In the genomic region with DNA sequence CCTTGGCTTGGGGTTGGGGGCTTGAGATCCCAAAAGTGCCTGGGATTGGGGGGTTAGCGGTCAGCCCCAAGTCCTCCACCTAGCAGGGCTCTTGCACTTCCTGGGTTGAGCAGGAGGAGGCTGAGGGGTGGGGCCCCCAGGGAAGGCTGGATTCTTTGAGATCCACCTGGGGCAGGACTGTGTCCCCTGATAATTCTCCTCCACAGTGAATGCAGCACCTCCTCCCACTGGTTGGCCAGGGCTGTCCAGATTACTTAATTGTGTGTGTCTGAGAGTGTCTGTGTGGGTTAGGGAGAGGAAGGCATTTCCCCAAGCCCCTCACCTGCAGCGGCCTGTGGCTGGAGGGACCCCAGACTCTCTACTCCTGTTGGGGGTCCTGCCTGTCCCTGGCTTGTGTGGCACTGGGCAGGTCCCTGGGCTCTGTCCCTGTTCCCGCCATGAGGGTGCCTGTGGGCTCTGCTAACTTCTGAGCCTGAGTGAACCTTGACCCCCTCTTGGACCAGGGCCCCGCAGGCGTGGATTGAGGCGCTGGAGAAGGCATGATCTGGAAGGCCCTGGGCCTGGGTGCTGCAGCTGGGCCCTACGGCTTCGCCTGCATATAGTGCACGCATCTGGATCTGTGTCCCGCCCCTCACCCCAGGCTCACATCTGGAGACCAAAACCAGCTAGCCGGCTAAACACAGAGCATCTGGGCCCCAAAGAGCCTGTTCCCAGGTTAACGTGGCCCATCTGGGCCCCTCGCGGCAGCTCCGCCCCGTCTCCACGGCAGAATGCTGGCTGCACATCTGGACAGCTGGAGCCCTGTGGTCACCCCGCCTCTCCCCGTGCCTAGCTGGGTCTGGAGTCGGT, we compare ENCODE assay signal across 27 cellular contexts. TPM values are rescaled to one million over a fixed set of nuclear protein-coding genes. Genes with fewer than 3 reads are reported as not detected.
DNase-seq lines count a peak whose midpoint lies in the region; ATAC-seq and TF ChIP-seq lines count a peak whose summit lies in the region.
"Had no signal": no experiment of that assay in that cellular context is flagged by ENCODE, and none has a peak within 500 bp of the region (broad histone marks: within the 10 kb centered on the region; RNA-seq: fewer than 3 reads in every experiment).

No MANE protein-coding gene starts in this region.

- peak in 1 of 2 donors; percentile 52 for TF ChIP-seq RAD21 in liver (IDR thresholded peaks at IDR 0.05)

- DNase-seq in activated naive CD8-positive, alpha-beta T cell treated with anti-CD3 and anti-CD28 coated beads, Interleukin-2, amount 10 ng/mL, durations not matched to agents 7 days and 5 days: no peak
- DNase-seq in activated naive CD8-positive, alpha-beta T cell treated with anti-CD3 and anti-CD28 coated beads for 36 hours: no peak
- DNase-seq in esophagus muscularis mucosa (ENCODE audit: extremely low spot score) (no peak), vagina (ENCODE audit: extremely low spot score in 2 of 2) (no peak), CD14-positive monocyte (ENCODE audit: low spot score) (no peak), MM.1S (no peak), UCSD-AML1 (lab: John Stamatoyannopoulos, UW; ENCODE audit: unreplicated experiment) (no peak)
- DNase-seq: activated CD4-positive, alpha-beta memory T cell treated with anti-CD3 and anti-CD28 coated beads for 36 hours; activated naive CD4-positive, alpha-beta T cell treated with anti-CD3 and anti-CD28 coated beads, Interleukin-2, amount 50 U/mL, for 16 hours; activated T-cell treated with anti-CD3 and anti-CD28 coated beads, Interleukin-2, amount 50 U/mL, for 24 hours; cortex of kidney; DND-41; foreskin keratinocyte; MV-4-11; naive B cell; NCI-H187 treated with DMSO at 0.1 percent for 48 hours; NCI-H446; SHP77 treated with DMSO at 0.1 percent for 48 hours; stimulated activated CD4-positive, alpha-beta T cell treated with anti-CD3 and anti-CD28 coated beads, Interleukin-4, amount 100 ng/mL, for 4 hours; WERI-Rb-1 had no signal

- H3K79me2 ChIP-seq in MM.1S (ENCODE audit: low read length): no peaks in the 10 kb centered on the region
- H3K79me2 ChIP-seq: parathyroid adenoma had no signal

- no peaks in the 10 kb centered on the region for H3K9me2 ChIP-seq in MM.1S (replicated peaks; ENCODE audit: insufficient read depth, low read length)

- no peaks in the 10 kb centered on the region for H3K36me3 Mint-ChIP-seq in activated naive CD8-positive, alpha-beta T cell treated with anti-CD3 and anti-CD28 coated beads, Interleukin-2, amount 10 ng/mL, durations not matched to agents 7 days and 5 days
- H3K36me3 Mint-ChIP-seq in activated naive CD8-positive, alpha-beta T cell treated with anti-CD3 and anti-CD28 coated beads for 36 hours: no peaks in the 10 kb centered on the region
- H3K36me3 Mint-ChIP-seq in CD14-positive monocyte: no peaks in the 10 kb centered on the region
- H3K36me3 Mint-ChIP-seq: activated CD4-positive, alpha-beta memory T cell treated with anti-CD3 and anti-CD28 coated beads for 36 hours; brain; naive B cell had no signal

- H3K4me3 ChIP-seq in esophagus muscularis mucosa (no peak overlapping the region), liver (ENCODE audit: low read depth in 1 of 3, low read length in 3 of 3) (peak overlapping the region in 1 of 3 donors; percentile 48), vagina (no peak overlapping the region), MM.1S (ENCODE audit: low read length) (no peak overlapping the region)
- H3K4me3 ChIP-seq: skin epidermis, suprapubic skin had no signal

- H3K27me3 Mint-ChIP-seq in activated naive CD8-positive, alpha-beta T cell treated with anti-CD3 and anti-CD28 coated beads, Interleukin-2, amount 10 ng/mL, durations not matched to agents 7 days and 5 days: no peaks in the 10 kb centered on the region
- H3K27me3 Mint-ChIP-seq in activated naive CD8-positive, alpha-beta T cell treated with anti-CD3 and anti-CD28 coated beads for 36 hours: no peaks in the 10 kb centered on the region
- peaks cover 4 to 10% (median 6%) of the 10 kb centered on the region in 3 donors for H3K27me3 Mint-ChIP-seq in CD14-positive monocyte (ENCODE audit: low read depth in 3 of 3)
- H3K27me3 Mint-ChIP-seq: activated CD4-positive, alpha-beta memory T cell treated with anti-CD3 and anti-CD28 coated beads for 36 hours; activated T-cell treated with anti-CD3 and anti-CD28 coated beads, Interleukin-2, amount 50 U/mL, for 24 hours had no signal

- H3K27ac ChIP-seq in esophagus muscularis mucosa (replicated peaks in 1 of 4): peak overlapping the region in 3 of 4 donors; percentile 2 to 58 (median 38)
- peak overlapping the region; percentile 61 for H3K27ac ChIP-seq in liver (ENCODE audit: low read depth in 1 of 2, low read length in 2 of 2)
- H3K27ac ChIP-seq in vagina: peak overlapping the region; percentile 62
- H3K27ac ChIP-seq in MM.1S (ENCODE audit: low read length): no peak overlapping the region
- H3K27ac ChIP-seq: foreskin keratinocyte, parathyroid adenoma, suprapubic skin, WERI-Rb-1 had no signal

- no peak overlapping the region for H3K4me2 ChIP-seq in MM.1S (ENCODE audit: low read depth, low read length)

- TF ChIP-seq CTCF in esophagus muscularis mucosa (IDR thresholded peaks at IDR 0.05) (no peak), liver (IDR thresholded peaks at IDR 0.05; ENCODE audit: low read depth, low read length, missing input control) (no peak), vagina (IDR thresholded peaks at IDR 0.05) (no peak), CD14-positive monocyte (IDR thresholded peaks at IDR 0.05) (no peak), MM.1S (IDR thresholded peaks at IDR 0.05; ENCODE audit: low read length) (no peak)

- peaks cover 23 to 46% (median 42%) of the 10 kb centered on the region in 4 donors for H3K4me1 ChIP-seq in esophagus muscularis mucosa
- peaks cover 16 to 27% (median 22%) of the 10 kb centered on the region in 4 donors for H3K4me1 ChIP-seq in liver (ENCODE audit: control insufficient read depth in 4 of 4, insufficient read depth in 4 of 4, low read length in 3 of 4)
- peaks cover 33% of the 10 kb centered on the region for H3K4me1 ChIP-seq in vagina
- no peaks in the 10 kb centered on the region for H3K4me1 ChIP-seq in MM.1S (ENCODE audit: low read length)
- H3K4me1 ChIP-seq: foreskin keratinocyte had no signal

- POLR2A ChIA-PET in activated naive CD8-positive, alpha-beta T cell treated with anti-CD3 and anti-CD28 coated beads, Interleukin-2, amount 10 ng/mL, durations not matched to agents 7 days and 5 days (lab: Charles Lee): no interaction called here

- no peak for TF ChIP-seq POLR2A in esophagus muscularis mucosa (IDR thresholded peaks at IDR 0.05; ENCODE audit: low read depth)
- TF ChIP-seq POLR2A in vagina (IDR thresholded peaks at IDR 0.05): no peak

- H3K4me1 Mint-ChIP-seq in activated naive CD8-positive, alpha-beta T cell treated with anti-CD3 and anti-CD28 coated beads, Interleukin-2, amount 10 ng/mL, durations not matched to agents 7 days and 5 days: no peaks in the 10 kb centered on the region
- H3K4me1 Mint-ChIP-seq in activated naive CD8-positive, alpha-beta T cell treated with anti-CD3 and anti-CD28 coated beads for 36 hours: no peaks in the 10 kb centered on the region
- no peaks in the 10 kb centered on the region for H3K4me1 Mint-ChIP-seq in CD14-positive monocyte
- H3K4me1 Mint-ChIP-seq: naive B cell had no signal

- no peak overlapping the region for H3K4me3 Mint-ChIP-seq in activated naive CD8-positive, alpha-beta T cell treated with anti-CD3 and anti-CD28 coated beads, Interleukin-2, amount 10 ng/mL, durations not matched to agents 7 days and 5 days
- H3K4me3 Mint-ChIP-seq in activated naive CD8-positive, alpha-beta T cell treated with anti-CD3 and anti-CD28 coated beads for 36 hours: no peak overlapping the region
- no peak overlapping the region for H3K4me3 Mint-ChIP-seq in CD14-positive monocyte
- H3K4me3 Mint-ChIP-seq: activated CD4-positive, alpha-beta memory T cell treated with anti-CD3 and anti-CD28 coated beads for 36 hours; activated T-cell treated with anti-CD3 and anti-CD28 coated beads, Interleukin-2, amount 50 U/mL, for 24 hours; naive B cell; T-helper 1 cell treated with Interleukin-12 subunit alpha and Interleukin-12 subunit beta and Interleukin-4 antibody, amounts not matched to agents 30 μg/mL and 1 μg/mL, for 36 hours had no signal

- no peaks in the 10 kb centered on the region for H3F3A ChIP-seq in MM.1S (ENCODE audit: insufficient read depth, low read length)

- H3K27me3 ChIP-seq in esophagus muscularis mucosa (no peaks in the 10 kb centered on the region), liver (ENCODE audit: control insufficient read depth in 4 of 4, insufficient read depth in 4 of 4, low read length in 3 of 4) (no peaks in the 10 kb centered on the region), vagina (no peaks in the 10 kb centered on the region), MM.1S (replicated peaks; ENCODE audit: insufficient read depth, low read length) (peaks cover 27% of the 10 kb centered on the region)
- H3K27me3 ChIP-seq: suprapubic skin had no signal

- H2AFZ ChIP-seq in MM.1S (ENCODE audit: low read length): no peak overlapping the region
- H2AFZ ChIP-seq: parathyroid adenoma had no signal

- no peaks in the 10 kb centered on the region for H3K9me3 ChIP-seq in esophagus muscularis mucosa
- no peaks in the 10 kb centered on the region for H3K9me3 ChIP-seq in liver (ENCODE audit: control insufficient read depth in 4 of 4, low read length in 3 of 4)
- no peaks in the 10 kb centered on the region for H3K9me3 ChIP-seq in vagina
- no peaks in the 10 kb centered on the region for H3K9me3 ChIP-seq in MM.1S (replicated peaks; ENCODE audit: insufficient read depth, low read length)
- H3K9me3 ChIP-seq: suprapubic skin had no signal

- H3K36me3 ChIP-seq in esophagus muscularis mucosa (no peaks in the 10 kb centered on the region), liver (ENCODE audit: control insufficient read depth in 4 of 4, insufficient read depth in 3 of 4, low read depth in 1 of 4, low read length in 3 of 4) (no peaks in the 10 kb centered on the region), vagina (no peaks in the 10 kb centered on the region), MM.1S (replicated peaks; ENCODE audit: insufficient read depth, low read length) (no peaks in the 10 kb centered on the region)
- H3K36me3 ChIP-seq: suprapubic skin, WERI-Rb-1 had no signal

- peak overlapping the region in 1 of 2 donors; percentile 28 for H3K9ac ChIP-seq in liver (ENCODE audit: low read depth in 1 of 2, low read length in 2 of 2)
- H3K9ac ChIP-seq in MM.1S (ENCODE audit: low read length): no peak overlapping the region
- H3K9ac ChIP-seq: parathyroid adenoma had no signal

- ATAC-seq in activated naive CD8-positive, alpha-beta T cell treated with anti-CD3 and anti-CD28 coated beads, Interleukin-2, amount 10 ng/mL, durations not matched to agents 7 days and 5 days (ENCODE audit: low read depth): peak; percentile 18
- ATAC-seq: foreskin keratinocyte had no signal

- H3K27ac Mint-ChIP-seq in activated naive CD8-positive, alpha-beta T cell treated with anti-CD3 and anti-CD28 coated beads, Interleukin-2, amount 10 ng/mL, durations not matched to agents 7 days and 5 days: no peak overlapping the region
- no peak overlapping the region for H3K27ac Mint-ChIP-seq in activated naive CD8-positive, alpha-beta T cell treated with anti-CD3 and anti-CD28 coated beads for 36 hours
- H3K27ac Mint-ChIP-seq in CD14-positive monocyte: no peak overlapping the region
- H3K27ac Mint-ChIP-seq: activated CD4-positive, alpha-beta memory T cell treated with anti-CD3 and anti-CD28 coated beads for 36 hours; activated T-cell treated with anti-CD3 and anti-CD28 coated beads, Interleukin-2, amount 50 U/mL, for 24 hours; naive B cell; T-helper 1 cell treated with Interleukin-12 subunit alpha and Interleukin-12 subunit beta and Interleukin-4 antibody, amounts not matched to agents 30 μg/mL and 1 μg/mL, for 36 hours had no signal

- intact Hi-C loops in esophagus muscularis mucosa (cut with DNase I) (no loop called here), vagina (cut with DNase I) (no loop called here), CD14-positive monocyte (cut with micrococcal nuclease) (no loop called here)

- TF ChIP-seq EP300 in esophagus muscularis mucosa (IDR thresholded peaks at IDR 0.05): no peak

- H4K20me1 ChIP-seq in MM.1S (ENCODE audit: insufficient read depth, low read length): no peaks in the 10 kb centered on the region

- H3K9me3 Mint-ChIP-seq in activated naive CD8-positive, alpha-beta T cell treated with anti-CD3 and anti-CD28 coated beads, Interleukin-2, amount 10 ng/mL, durations not matched to agents 7 days and 5 days: no peaks in the 10 kb centered on the region
- H3K9me3 Mint-ChIP-seq in activated naive CD8-positive, alpha-beta T cell treated with anti-CD3 and anti-CD28 coated beads for 36 hours: no peaks in the 10 kb centered on the region
- H3K9me3 Mint-ChIP-seq in CD14-positive monocyte: no peaks in the 10 kb centered on the region
- H3K9me3 Mint-ChIP-seq: activated CD4-positive, alpha-beta memory T cell treated with anti-CD3 and anti-CD28 coated beads for 36 hours; activated T-cell treated with anti-CD3 and anti-CD28 coated beads, Interleukin-2, amount 50 U/mL, for 24 hours; naive B cell; T-helper 1 cell treated with Interleukin-12 subunit alpha and Interleukin-12 subunit beta and Interleukin-4 antibody, amounts not matched to agents 30 μg/mL and 1 μg/mL, for 36 hours had no signal

- WGBS in esophagus muscularis mucosa: 96% methylated on average over 4 of the region's 20 CpGs
- WGBS in liver: 57% methylated on average over 20 of the region's 20 CpGs

RNA-seq across cellular contexts. Expression of a gene that starts 10.4 kb away (rescaled TPM):
- not detected for total RNA-seq in activated naive CD8-positive, alpha-beta T cell treated with anti-CD3 and anti-CD28 coated beads, Interleukin-2, amount 10 ng/mL, durations not matched to agents 7 days and 5 days
- total RNA-seq in activated naive CD8-positive, alpha-beta T cell treated with anti-CD3 and anti-CD28 coated beads for 36 hours: not detected
- not detected for total RNA-seq in esophagus muscularis mucosa
- not detected for total RNA-seq in liver
- polyA plus RNA-seq in liver: under 1 TPM in 1 of 2 donors, not detected in 1; 0.09 TPM
- total RNA-seq in vagina: not detected
- not detected for polyA plus RNA-seq in CD14-positive monocyte
- total RNA-seq: activated CD4-positive, alpha-beta memory T cell treated with anti-CD3 and anti-CD28 coated beads for 36 hours; foreskin keratinocyte; lung microvascular endothelial cell; suprapubic skin had no signal
- polyA plus RNA-seq: foreskin keratinocyte had no signal

RNA-seq across cellular contexts. Expression of a gene that starts 29.1 kb away (rescaled TPM):
- under 1 TPM; 0.69 to 0.74 TPM for total RNA-seq in activated naive CD8-positive, alpha-beta T cell treated with anti-CD3 and anti-CD28 coated beads, Interleukin-2, amount 10 ng/mL, durations not matched to agents 7 days and 5 days
- total RNA-seq in activated naive CD8-positive, alpha-beta T cell treated with anti-CD3 and anti-CD28 coated beads for 36 hours: under 1 TPM; 0.23 to 0.40 TPM
- total RNA-seq in esophagus muscularis mucosa (1 to 10 TPM in 3 of 4 donors, under 1 TPM in 1; 0.83 to 4.0 (median 2.8) TPM), liver (1 to 10 TPM; 1.0 to 1.6 TPM), vagina (not detected)
- polyA plus RNA-seq in liver (1 to 10 TPM; 1.6 to 1.7 TPM), CD14-positive monocyte (1 to 10 TPM; 1.2 to 2.1 TPM)

RNA-seq across cellular contexts. Expression of a gene that starts 40.6 kb away (rescaled TPM):
- under 1 TPM; 0.17 to 0.25 TPM for total RNA-seq in activated naive CD8-positive, alpha-beta T cell treated with anti-CD3 and anti-CD28 coated beads, Interleukin-2, amount 10 ng/mL, durations not matched to agents 7 days and 5 days
- total RNA-seq in activated naive CD8-positive, alpha-beta T cell treated with anti-CD3 and anti-CD28 coated beads for 36 hours: under 1 TPM; 0.12 to 0.33 TPM
- total RNA-seq in esophagus muscularis mucosa (1 to 10 TPM in 2 of 4 donors, under 1 TPM in 2; 0.42 to 3.1 (median 1.7) TPM), liver (1 to 10 TPM in 1 of 2 donors, under 1 TPM in 1; 0.37 to 1.4 TPM), vagina (29.5 TPM)
- polyA plus RNA-seq in liver (1 to 10 TPM; 1.2 to 2.0 TPM), CD14-positive monocyte (not detected)
- total RNA-seq: lung microvascular endothelial cell had no signal
